ENCODE assay signal across 27 cellular contexts in genomic region chr10:120989279-120989678, GRCh38.
"Had no signal": no experiment of that assay in that cellular context is flagged by ENCODE, and none has a peak within 500 bp of the region (broad histone marks: within the 10 kb centered on the region; RNA-seq: fewer than 3 reads in every experiment).

No MANE protein-coding gene starts in this region.

- H3K4me2 ChIP-seq: smooth muscle cell had no signal

- H3K4me1 ChIP-seq: colonic mucosa, foreskin keratinocyte, gastroesophageal sphincter, parathyroid adenoma, prostate gland, right atrium auricular region, stomach, thyroid gland, vagina had no signal

- H3K9ac ChIP-seq: parathyroid adenoma had no signal

- ATAC-seq: esophagus mucosa, foreskin keratinocyte, gastroesophageal sphincter, left ventricle myocardium superior, natural killer cell, sciatic nerve had no signal

- H3K27ac ChIP-seq: colonic mucosa, epithelial cell of prostate, foreskin keratinocyte, gastroesophageal sphincter, neutrophil, parathyroid adenoma, prostate gland, right atrium auricular region, stomach, thyroid gland, vagina had no signal

- H3K9me3 ChIP-seq: colonic mucosa, gastroesophageal sphincter, neutrophil, prostate gland, thyroid gland, vagina had no signal

- H3K4me3 ChIP-seq: colonic mucosa, gastroesophageal sphincter, prostate gland, right atrium auricular region, smooth muscle cell, stomach, thyroid gland, vagina had no signal

- H3K36me3 ChIP-seq: colonic mucosa, gastroesophageal sphincter, neutrophil, prostate gland, right atrium auricular region, thyroid gland, vagina had no signal

- FAIRE-seq: keratinocyte had no signal

- H2AFZ ChIP-seq: parathyroid adenoma had no signal

- DNase-seq: colonic mucosa; effector CD8-positive, alpha-beta T cell; endodermal cell; foreskin keratinocyte; hypothalamus; immature natural killer cell; left ventricle myocardium superior; natural killer cell; stimulated activated CD4-positive, alpha-beta T cell treated with anti-CD3 and anti-CD28 coated beads, Interleukin-12 subunit alpha, Interleukin-12 subunit beta, amount 100 ng/mL, for 4 hours; stimulated activated CD4-positive, alpha-beta T cell treated with anti-CD3 and anti-CD28 coated beads, Interleukin-1b, Interleukin-23, amount 100 ng/mL, for 48 hours; stimulated activated CD4-positive, alpha-beta T cell treated with anti-CD3 and anti-CD28 coated beads, Interleukin-4, amount 100 ng/mL, for 1 hour; stimulated activated CD8-positive, alpha-beta memory T cell treated with anti-CD3 and anti-CD28 coated beads, Interleukin-4, amount 100 ng/mL, for 48 hours; stimulated activated naive CD4-positive, alpha-beta T cell treated with Interleukin-2 at 50 U/mL for 16 hours; stomach; thyroid gland; trophoblast cell had no signal

- H3K79me2 ChIP-seq: parathyroid adenoma had no signal

- H3K27me3 ChIP-seq: colonic mucosa, foreskin keratinocyte, gastroesophageal sphincter, neutrophil, right atrium auricular region, stomach, thyroid gland, vagina had no signal
